ENCODE assay signal across 1 cellular context in genomic region chr12:31585271-31585670, GRCh38.
TF ChIP-seq lines count a peak whose summit lies in the region.

No MANE protein-coding gene starts in this region.

TF ChIP-seq in HCT116, 20 proteins besides CTCF, POLR2A, EP300 and RAD21 (continued from another document):
- TF ChIP-seq ZBTB33 (IDR thresholded peaks at IDR 0.05; ENCODE audit: extremely low read depth, insufficient replicate concordance, low read length) (no peak), SIN3A (IDR thresholded peaks at IDR 0.05; ENCODE audit: low read depth) (no peak), MAX (IDR thresholded peaks at IDR 0.05) (no peak)
